17 cellular contexts compared by ENCODE assay signal in the genomic region with DNA sequence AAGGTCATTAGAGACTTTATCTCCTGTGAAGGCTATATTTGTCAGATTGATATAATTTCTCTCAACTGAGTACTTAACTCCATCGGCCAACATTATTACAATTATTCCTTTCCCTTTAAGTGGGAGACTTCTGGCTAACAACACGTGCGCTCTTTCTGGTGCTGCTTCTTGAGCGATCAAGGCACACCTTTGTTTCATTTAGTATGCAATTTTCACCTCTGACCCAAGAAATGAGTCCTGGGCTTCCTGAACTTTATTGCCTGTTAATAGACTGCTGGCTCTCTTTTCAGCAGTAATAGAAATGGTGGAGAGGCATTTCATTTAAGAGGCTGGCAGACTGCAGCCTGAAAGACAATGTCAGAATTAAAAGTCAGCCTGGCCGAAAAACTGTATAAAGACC.
A peak's percentile ranks its signal among the peaks of the same experiment; 100 is the strongest.
DNase-seq lines count a peak whose midpoint lies in the region; ATAC-seq and TF ChIP-seq lines count a peak whose summit lies in the region.
"Had no signal": no experiment of that assay in that cellular context is flagged by ENCODE, and none has a peak within 500 bp of the region (broad histone marks: within the 10 kb centered on the region; RNA-seq: fewer than 3 reads in every experiment).

No MANE protein-coding gene starts in this region.

- peak overlapping the region; percentile 0; the same call in 1 of the 2 replicates for H3K4me3 ChIP-seq in SK-N-MC
- no peak overlapping the region for H3K4me3 ChIP-seq in neural progenitor cell
- H3K4me3 ChIP-seq: A549, GM12878, HAP-1 had no signal

- H3K4me2 ChIP-seq in neural progenitor cell: peak overlapping the region; percentile 16
- H3K4me2 ChIP-seq: A549 had no signal

- DNase-seq in SK-N-MC (ENCODE audit: low read depth, low spot score) (no peak), left colon (no peak), neural progenitor cell (ENCODE audit: low spot score) (no peak), NK-92 (lab: John Stamatoyannopoulos, UW; ENCODE audit: unreplicated experiment) (no peak), cerebellar cortex (ENCODE audit: low spot score) (no peak)
- DNase-seq: BE2C; Caco-2; CD4-positive, alpha-beta memory T cell; DMS79; HFFc6 had no signal

- intact Hi-C loops in left colon (cut with DNase I, micrococcal nuclease): no loop called here

- no peaks in the 10 kb centered on the region for H3F3A ChIP-seq in neural progenitor cell (ENCODE audit: low read depth)

- H3K27ac ChIP-seq in SK-N-MC: peak overlapping the region; percentile 6; the same call in 1 of the 2 replicates
- H3K27ac ChIP-seq in neural progenitor cell: no peak overlapping the region
- H3K27ac ChIP-seq: A549, C4-2B, HL-60 had no signal

- ATAC-seq in left colon (peak; percentile 84), HG03521 (IDR thresholded peaks at IDR 0.05; ENCODE audit: unreplicated experiment) (no peak), GM21526 (IDR thresholded peaks at IDR 0.05; ENCODE audit: low FRiP score, unreplicated experiment) (no peak)
- ATAC-seq: A549, GM12878 had no signal

- H2AFZ ChIP-seq in neural progenitor cell (replicated peaks): peak overlapping the region; percentile 23

- H4K20me1 ChIP-seq in neural progenitor cell (ENCODE audit: low read depth): no peaks in the 10 kb centered on the region

- H3K4me1 Mint-ChIP-seq in neural progenitor cell: peaks cover 40% of the 10 kb centered on the region
- H3K4me1 Mint-ChIP-seq: CD4-positive, alpha-beta memory T cell had no signal

- H3K27me3 ChIP-seq in neural progenitor cell: no peaks in the 10 kb centered on the region
- H3K27me3 ChIP-seq: BE2C had no signal

- H3K79me2 ChIP-seq in neural progenitor cell (ENCODE audit: low read depth): no peaks in the 10 kb centered on the region

- H3K9me3 ChIP-seq in SK-N-MC (ENCODE audit: low read depth, low read length) (no peaks in the 10 kb centered on the region), neural progenitor cell (ENCODE audit: low read depth) (no peaks in the 10 kb centered on the region)
- H3K9me3 ChIP-seq: A549, BE2C, Caco-2, HAP-1 had no signal

- H3K36me3 Mint-ChIP-seq in neural progenitor cell: no peaks in the 10 kb centered on the region
- H3K36me3 Mint-ChIP-seq: CD4-positive, alpha-beta memory T cell had no signal

- no peaks in the 10 kb centered on the region for H3K27me3 Mint-ChIP-seq in neural progenitor cell (ENCODE audit: insufficient read depth, low read depth)
- H3K27me3 Mint-ChIP-seq: CD4-positive, alpha-beta memory T cell had no signal

- H3K36me3 ChIP-seq in SK-N-MC (ENCODE audit: insufficient read depth, low read length): no peaks in the 10 kb centered on the region
- H3K36me3 ChIP-seq in neural progenitor cell: no peaks in the 10 kb centered on the region
- H3K36me3 ChIP-seq: BE2C, HAP-1 had no signal

- peaks cover 46% of the 10 kb centered on the region for H3K4me1 ChIP-seq in neural progenitor cell
- H3K4me1 ChIP-seq: A549, Caco-2, HAP-1 had no signal

- peak overlapping the region; percentile 39 for H3K27ac Mint-ChIP-seq in neural progenitor cell
- H3K27ac Mint-ChIP-seq: CD4-positive, alpha-beta memory T cell; HFFc6 had no signal

- H3K9me3 Mint-ChIP-seq in neural progenitor cell: no peaks in the 10 kb centered on the region
- H3K9me3 Mint-ChIP-seq: CD4-positive, alpha-beta memory T cell; HFFc6 had no signal

- no peak overlapping the region for H3K4me3 Mint-ChIP-seq in neural progenitor cell
- H3K4me3 Mint-ChIP-seq: CD4-positive, alpha-beta memory T cell; HFFc6 had no signal

- H3K9ac ChIP-seq in SK-N-MC (ENCODE audit: insufficient read length): no peak overlapping the region
- no peak overlapping the region for H3K9ac ChIP-seq in neural progenitor cell

- no peak for TF ChIP-seq CTCF in neural progenitor cell (IDR thresholded peaks at IDR 0.05)
